ENCODE assay signal across 1 cellular context in genomic region chr11:69828971-69829344, GRCh38.
TF ChIP-seq lines count a peak whose summit lies in the region.

No MANE protein-coding gene starts in this region.

TF ChIP-seq in H1, 55 proteins besides CTCF, POLR2A, EP300 and RAD21:
- TF ChIP-seq RNF2 (IDR thresholded peaks at IDR 0.05; ENCODE audit: borderline replicate concordance, low read depth, low read length, missing control alignments, poor library complexity, severe bottlenecking) (no peak), GTF2F1 (IDR thresholded peaks at IDR 0.05; ENCODE audit: borderline replicate concordance, low read depth, low read length) (no peak), HDAC2 (IDR thresholded peaks at IDR 0.05; ENCODE audit: borderline replicate concordance in 1 of 2, low read depth in 2 of 2, low read length in 2 of 2) (no peak), KDM4A (IDR thresholded peaks at IDR 0.05; ENCODE audit: low read depth, low read length, severe bottlenecking) (no peak), MAX (IDR thresholded peaks at IDR 0.05) (no peak), CBX5 (IDR thresholded peaks at IDR 0.05; ENCODE audit: low read depth, low read length) (no peak), ATF2 (IDR thresholded peaks at IDR 0.05; ENCODE audit: low read length) (no peak), SRF (IDR thresholded peaks at IDR 0.05; ENCODE audit: low read depth, low read length) (no peak), YY1 (IDR thresholded peaks at IDR 0.05; ENCODE audit: low read depth, low read length) (no peak), E2F6 (IDR thresholded peaks at IDR 0.05) (no peak), CHD7 (IDR thresholded peaks at IDR 0.05; ENCODE audit: insufficient replicate concordance, low read length) (no peak)
TF ChIP-seq in H1: peak in this region for 0.
